ENCODE assay signal across 17 cellular contexts in the genomic region with DNA sequence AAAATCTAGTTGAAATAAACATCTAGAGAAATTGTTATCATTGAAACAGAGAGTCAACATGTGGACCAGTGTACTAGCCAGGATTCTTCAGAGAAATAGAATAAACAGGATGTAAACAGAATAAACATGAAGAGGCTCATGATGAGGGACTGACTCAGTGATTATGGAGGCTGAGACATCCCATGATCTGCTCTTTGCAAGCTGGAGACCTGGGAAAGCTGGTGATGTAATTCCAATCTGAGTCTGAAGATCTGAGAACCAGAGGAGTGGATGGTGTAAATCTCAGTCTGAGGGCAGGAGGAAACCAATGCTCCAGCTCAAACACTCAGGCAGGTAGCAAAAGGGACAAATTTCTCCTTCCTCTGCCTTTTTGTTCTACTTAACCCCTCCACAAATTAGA.
DNase-seq lines count a peak whose midpoint lies in the region; ATAC-seq and TF ChIP-seq lines count a peak whose summit lies in the region.
"Had no signal": no experiment of that assay in that cellular context is flagged by ENCODE, and none has a peak within 500 bp of the region (broad histone marks: within the 10 kb centered on the region; RNA-seq: fewer than 3 reads in every experiment).

No MANE protein-coding gene starts in this region.

- H3K9me3 ChIP-seq in Panc1 (ENCODE audit: control insufficient read depth, insufficient read depth, low read depth, low read length): no peaks in the 10 kb centered on the region
- H3K9me3 ChIP-seq in transverse colon: no peaks in the 10 kb centered on the region
- H3K9me3 ChIP-seq: BLaER1 treated with 17β-estradiol and CSF1 and Interleukin-3, amounts not matched to agents 10 nM and 100 nM; SJCRH30 had no signal

- H3K27me3 Mint-ChIP-seq in natural killer cell (ENCODE audit: low read depth in 2 of 2): peaks cover 0 to 3% of the 10 kb centered on the region in 2 donors
- H3K27me3 Mint-ChIP-seq in natural killer cell treated with Interleukin-12 subunit alpha and Interleukin-12 subunit beta and Interleukin-15 and Interleukin-18, amount 100 ng/mL, for 72 hours: no peaks in the 10 kb centered on the region

- POLR2A ChIA-PET in Panc1 (lab: Charles Lee): no interaction called here

- H3K36me3 ChIP-seq in Panc1 (ENCODE audit: control insufficient read depth, insufficient read depth, low read length) (no peaks in the 10 kb centered on the region), transverse colon (no peaks in the 10 kb centered on the region)
- H3K36me3 ChIP-seq: BLaER1 treated with 17β-estradiol and CSF1 and Interleukin-3, amounts not matched to agents 10 nM and 100 nM; SJCRH30 had no signal

- H3K27me3 ChIP-seq in Panc1 (ENCODE audit: control insufficient read depth, insufficient read depth, low read length): peaks cover 6% of the 10 kb centered on the region
- no peaks in the 10 kb centered on the region for H3K27me3 ChIP-seq in transverse colon
- H3K27me3 ChIP-seq: BLaER1 treated with 17β-estradiol and CSF1 and Interleukin-3, amounts not matched to agents 10 nM and 100 nM; SJCRH30 had no signal

- CTCF ChIA-PET in Panc1 (lab: Charles Lee): no interaction called here

- H3K27ac ChIP-seq in Panc1 (ENCODE audit: low read length): no peak overlapping the region
- H3K27ac ChIP-seq in transverse colon: peak overlapping the region in 3 of 4 donors; percentile 25 to 32 (median 26)
- H3K27ac ChIP-seq: 22Rv1; BLaER1 treated with 17β-estradiol and CSF1 and Interleukin-3, amounts not matched to agents 10 nM and 100 nM; SJCRH30 had no signal

- no peak overlapping the region for H3K27ac Mint-ChIP-seq in natural killer cell
- no peak overlapping the region for H3K27ac Mint-ChIP-seq in natural killer cell treated with Interleukin-12 subunit alpha and Interleukin-12 subunit beta and Interleukin-15 and Interleukin-18, amount 100 ng/mL, for 72 hours

- H3K4me3 ChIP-seq in Panc1 (ENCODE audit: low read depth in 2 of 2, low read length in 2 of 2): no peak overlapping the region
- H3K4me3 ChIP-seq in transverse colon: no peak overlapping the region
- H3K4me3 ChIP-seq: BLaER1 treated with 17β-estradiol and CSF1 and Interleukin-3, amounts not matched to agents 10 nM and 100 nM; SJCRH30 had no signal

- peaks cover 14 to 25% of the 10 kb centered on the region in 2 donors for H3K4me1 Mint-ChIP-seq in natural killer cell
- H3K4me1 Mint-ChIP-seq in natural killer cell treated with Interleukin-12 subunit alpha and Interleukin-12 subunit beta and Interleukin-15 and Interleukin-18, amount 100 ng/mL, for 72 hours (ENCODE audit: low read depth in 2 of 2): peaks cover 7 to 12% of the 10 kb centered on the region in 2 donors

- intact Hi-C loops in natural killer cell (cut with micrococcal nuclease): no loop called here
- intact Hi-C loops in Panc1 (cut with micrococcal nuclease; ENCODE audit: unreplicated experiment): no loop called here
- intact Hi-C loops in transverse colon (cut with DNase I; ENCODE audit: low total_unique reads): no loop called here

- BruUV-seq in Panc1 (replicated peaks; lab: Mats Ljungman, UMichigan): no TSS peak

- H3K4me3 Mint-ChIP-seq in natural killer cell: peak overlapping the region; percentile 17
- H3K4me3 Mint-ChIP-seq in natural killer cell treated with Interleukin-12 subunit alpha and Interleukin-12 subunit beta and Interleukin-15 and Interleukin-18, amount 100 ng/mL, for 72 hours: no peak overlapping the region

- H3K4me1 ChIP-seq in Panc1 (ENCODE audit: control insufficient read depth, insufficient read depth, low read length) (no peaks in the 10 kb centered on the region), transverse colon (peaks cover 0 to 12% (median 2%) of the 10 kb centered on the region in 4 donors)
- H3K4me1 ChIP-seq: SJCRH30 had no signal

- TF ChIP-seq POLR2A in transverse colon (IDR thresholded peaks at IDR 0.05): no peak

- TF ChIP-seq EP300 in transverse colon (IDR thresholded peaks at IDR 0.05; ENCODE audit: low read depth): no peak

- H3K36me3 Mint-ChIP-seq in natural killer cell: no peaks in the 10 kb centered on the region
- H3K36me3 Mint-ChIP-seq in natural killer cell treated with Interleukin-12 subunit alpha and Interleukin-12 subunit beta and Interleukin-15 and Interleukin-18, amount 100 ng/mL, for 72 hours: no peaks in the 10 kb centered on the region
- H3K36me3 Mint-ChIP-seq: CD8-positive, alpha-beta memory T cell had no signal

- DNase-seq in natural killer cell: no peak
- no peak for DNase-seq in natural killer cell treated with Interleukin-12 subunit alpha and Interleukin-12 subunit beta and Interleukin-15 and Interleukin-18, amount 100 ng/mL, for 72 hours (ENCODE audit: low spot score)
- DNase-seq in Panc1 (ENCODE audit: low read depth, low spot score): peak; percentile 25
- peak; percentile 43 for DNase-seq in fibroblast of peridontal ligament (ENCODE audit: extremely low read depth)
- DNase-seq in transverse colon: no peak
- DNase-seq in HuH-7 (ENCODE audit: low spot score): no peak
- DNase-seq in GM13977 (ENCODE audit: low spot score): no peak
- DNase-seq in stimulated activated CD4-positive, alpha-beta T cell treated with anti-CD3 and anti-CD28 coated beads, Interleukin-2, amount 100 ng/mL, for 24 hours: no peak
- DNase-seq: CD8-positive, alpha-beta memory T cell; DMS79 treated with DMSO at 0.1 percent for 48 hours; GOT3; NCI-H1105; NCI-H1694 treated with DMSO at 0.1 percent for 48 hours; NCI-H69; SJCRH30 had no signal

- ATAC-seq in natural killer cell: no peak
- ATAC-seq in natural killer cell treated with Interleukin-12 subunit alpha and Interleukin-12 subunit beta and Interleukin-15 and Interleukin-18, amount 100 ng/mL, for 72 hours: no peak
- no peak for ATAC-seq in Panc1

- TF ChIP-seq CTCF in natural killer cell (IDR thresholded peaks at IDR 0.05) (no peak), Panc1 (IDR thresholded peaks at IDR 0.05) (no peak), transverse colon (IDR thresholded peaks at IDR 0.05) (no peak), GM13977 (IDR thresholded peaks at IDR 0.05; ENCODE audit: extremely low read depth, insufficient read depth, missing control alignments) (no peak)

- in situ Hi-C loops in Panc1 (cut with HindIII; ENCODE audit: low pct_unique_long_range_greater_than_20kb, low sequenced_read_pairs): no loop called here
- in situ Hi-C loops in transverse colon (cut with MboI; ENCODE audit: low pct_ligation_motif_present in 1 of 4, low pct_unique_long_range_greater_than_20kb in 1 of 4, low sequenced_read_pairs in 3 of 4): no loop called here
- in situ Hi-C loops in GM13977 (cut with MboI; ENCODE audit: low pct_unique_long_range_greater_than_20kb, low sequenced_read_pairs, unreplicated experiment): no loop called here

- no peaks in the 10 kb centered on the region for H3K9me3 Mint-ChIP-seq in natural killer cell
- H3K9me3 Mint-ChIP-seq in natural killer cell treated with Interleukin-12 subunit alpha and Interleukin-12 subunit beta and Interleukin-15 and Interleukin-18, amount 100 ng/mL, for 72 hours: no peaks in the 10 kb centered on the region

Comparison
In these comparisons a context has a peak if more than half of its experiments do, and no peak if none do; other contexts are left out.
1. DNase-seq: peak in Panc1 (single experiment) and fibroblast of peridontal ligament (single experiment); none in natural killer cell (single experiment), natural killer cell treated with Interleukin-12 subunit alpha and Interleukin-12 subunit beta and Interleukin-15 and Interleukin-18, amount 100 ng/mL, for 72 hours (single experiment), transverse colon (single experiment), HuH-7 (single experiment), GM13977 (single experiment) and stimulated activated CD4-positive, alpha-beta T cell treated with anti-CD3 and anti-CD28 coated beads, Interleukin-2, amount 100 ng/mL, for 24 hours (0 of 2).